Comparison of ENCODE assay signal across 8 cellular contexts in genomic region chr7:34991938-34992840, GRCh38. TPM values are rescaled to one million over a fixed set of nuclear protein-coding genes. Genes with fewer than 3 reads are reported as not detected.
DNase-seq lines count a peak whose midpoint lies in the region; ATAC-seq and TF ChIP-seq lines count a peak whose summit lies in the region.

No MANE protein-coding gene starts in this region.

- peak overlapping the region; percentile 16 for H3K27ac Mint-ChIP-seq in memory B cell

- ATAC-seq in GM19468 (IDR thresholded peaks at IDR 0.05; ENCODE audit: extremely low read depth, unreplicated experiment) (peak; percentile 58), HG03558 (IDR thresholded peaks at IDR 0.05; ENCODE audit: extremely low read depth, unreplicated experiment) (peak; percentile 71), memory B cell (ENCODE audit: low read depth) (peak; percentile 73)

- POLR2A ChIA-PET in AG04450 (lab: Yijun Ruan, JAX) = no interaction called here

- H3K27me3 ChIP-seq in AG04450 (ENCODE audit: control insufficient read depth, insufficient read depth, low read length) = no peaks in the 10 kb centered on the region

- CTCF ChIA-PET in AG04450 (lab: Charles Lee) = interaction anchor here (0.7 kb wide), 1 partner anchor 1010 kb away, joined by 3 read pairs; no protein-coding TSS in a partner anchor

- H3K4me1 Mint-ChIP-seq in memory B cell = no peaks in the 10 kb centered on the region

- no peaks in the 10 kb centered on the region for H3K27me3 Mint-ChIP-seq in memory B cell

- H3K4me3 Mint-ChIP-seq in memory B cell = peak overlapping the region; percentile 66

- no peak overlapping the region for H3K27ac ChIP-seq in AG04450 (ENCODE audit: low read depth, low read length)

- H3K9me3 Mint-ChIP-seq in memory B cell = no peaks in the 10 kb centered on the region

- no peaks in the 10 kb centered on the region for H3K36me3 Mint-ChIP-seq in memory B cell

- H3K9me3 ChIP-seq in AG04450 (ENCODE audit: control insufficient read depth, insufficient read depth, low read length) = no peaks in the 10 kb centered on the region

- no peak for TF ChIP-seq CTCF in AG04450 (IDR thresholded peaks at IDR 0.05; ENCODE audit: low read depth, low read length)

- DNase-seq in AG04450 (ENCODE audit: low read depth, low spot score) (no peak), memory B cell (ENCODE audit: low spot score in 2 of 2) (no peak), hepatic stellate cell (ENCODE audit: low spot score) (no peak), cortex of kidney (lab: John Stamatoyannopoulos, UW) (no peak), GM19238 (ENCODE audit: insufficient read length, low spot score) (no peak)
- peak; percentile 57 for DNase-seq in activated CD8-positive, alpha-beta memory T cell treated with anti-CD3 and anti-CD28 coated beads, Interleukin-2, amount 50 U/mL, for 48 hours

- H3K4me3 ChIP-seq in AG04450 (ENCODE audit: low read depth, low read length) = peak overlapping the region; percentile 25; the same call in 1 of the 2 replicates

RNA-seq across cellular contexts. Expression of gene DPY19L1, which starts 45.1 kb away (rescaled TPM):
- polyA plus RNA-seq in AG04450 (2011; rRNA removed) = 28.0 and 40.5 TPM in 2 replicates
- polyA minus RNA-seq in AG04450 (2011; rRNA and poly(A)+ RNA removed) = 12.9 and 27.0 TPM in 2 replicates
